ENCODE assay signal across 2 cellular contexts in genomic region chr9:128733256-128733655, GRCh38.
TF ChIP-seq lines count a peak whose summit lies in the region.

No MANE protein-coding gene starts in this region.

TF ChIP-seq in HCT116, 20 proteins besides CTCF, POLR2A, EP300 and RAD21:
- TF ChIP-seq SRF (IDR thresholded peaks at IDR 0.05; ENCODE audit: low read depth) (no peak), FOSL1 (IDR thresholded peaks at IDR 0.05; ENCODE audit: low read depth) (no peak), JUND (IDR thresholded peaks at IDR 0.05) (no peak), REST (IDR thresholded peaks at IDR 0.05; ENCODE audit: low read depth) (no peak), CBX3 (IDR thresholded peaks at IDR 0.05; ENCODE audit: low read depth) (no peak), EGR1 (IDR thresholded peaks at IDR 0.05; ENCODE audit: low read depth) (no peak), ATF3 (IDR thresholded peaks at IDR 0.05) (no peak), ZBTB33 (IDR thresholded peaks at IDR 0.05; ENCODE audit: extremely low read depth, insufficient replicate concordance, low read length) (no peak), YY1 (IDR thresholded peaks at IDR 0.05; ENCODE audit: extremely low read depth, insufficient replicate concordance, low read depth, low read length) (peak; percentile 96), SP1 (IDR thresholded peaks at IDR 0.05; ENCODE audit: low read depth) (no peak), TCF7L2 (IDR thresholded peaks at IDR 0.05; ENCODE audit: borderline replicate concordance, extremely low read depth, insufficient read depth, insufficient read length) (no peak), POLR2AphosphoS5 (IDR thresholded peaks at IDR 0.05; ENCODE audit: low read depth, low read length) (peak; percentile 45), ELF1 (IDR thresholded peaks at IDR 0.05; ENCODE audit: borderline replicate concordance, low read depth) (no peak), CEBPB (IDR thresholded peaks at IDR 0.05; ENCODE audit: low read depth) (no peak), MAX (IDR thresholded peaks at IDR 0.05) (no peak), EZH2 (IDR thresholded peaks at IDR 0.05) (no peak)

TF ChIP-seq in GM12878, 131 proteins besides CTCF, POLR2A, EP300 and RAD21:
- TF ChIP-seq YY1 (IDR thresholded peaks at IDR 0.05; ENCODE audit: low read depth, low read length) (peak; percentile 53; the same call in 1 of the 2 replicates), SMC3 (IDR thresholded peaks at IDR 0.05; ENCODE audit: borderline replicate concordance, low read length) (peak; percentile 37; the same call in 1 of the 2 replicates), SRF (IDR thresholded peaks at IDR 0.05; ENCODE audit: low read depth in 2 of 2, low read length in 2 of 2) (no peak)
